ENCODE assay signal across 8 cellular contexts in the genomic region with DNA sequence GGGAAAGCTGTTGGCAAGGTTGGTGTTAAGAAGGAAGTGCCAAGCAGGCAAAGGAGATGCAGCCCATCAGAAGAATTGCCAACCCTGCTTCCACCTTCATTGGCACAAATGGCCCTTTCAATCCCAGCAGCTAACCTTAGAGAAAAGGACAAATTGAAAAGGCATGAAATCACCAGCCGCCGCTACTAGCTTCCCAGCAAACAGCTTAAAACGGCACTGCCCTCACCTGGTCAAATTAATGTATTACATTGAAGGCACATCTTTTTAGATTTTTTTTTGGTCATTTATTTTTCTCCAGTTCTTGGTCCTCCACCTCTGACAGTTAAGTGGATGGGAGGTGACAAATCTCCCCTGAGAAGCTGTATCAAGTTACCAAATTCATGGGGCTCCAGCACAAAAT. TPM values are rescaled to one million over a fixed set of nuclear protein-coding genes. Genes with fewer than 3 reads are reported as not detected.
A peak's percentile ranks its signal among the peaks of the same experiment; 100 is the strongest.
DNase-seq lines count a peak whose midpoint lies in the region; ATAC-seq and TF ChIP-seq lines count a peak whose summit lies in the region.

No MANE protein-coding gene starts in this region.

- H3K4me3 ChIP-seq in GM12864 (ENCODE audit: low read depth, low read length): no peak overlapping the region
- no peak overlapping the region for H3K4me3 ChIP-seq in astrocyte of the spinal cord (ENCODE audit: low read depth, low read length)
- H3K4me3 ChIP-seq in left lung: no peak overlapping the region
- H3K4me3 ChIP-seq in uterus: no peak overlapping the region

- peak; percentile 82 for ATAC-seq in left lung
- ATAC-seq in GM21528 (IDR thresholded peaks at IDR 0.05; ENCODE audit: low FRiP score, unreplicated experiment): no peak
- ATAC-seq in GM21825 (IDR thresholded peaks at IDR 0.05; ENCODE audit: unreplicated experiment): no peak

- H3K36me3 ChIP-seq in left lung (no peaks in the 10 kb centered on the region), uterus (no peaks in the 10 kb centered on the region)

- in situ Hi-C loops in astrocyte of the spinal cord (cut with HindIII; ENCODE audit: low sequenced_read_pairs): no loop called here

- H3K4me1 ChIP-seq in left lung (no peaks in the 10 kb centered on the region), uterus (no peaks in the 10 kb centered on the region)

- peak; percentile 45 for TF ChIP-seq CTCF in GM12864 (IDR thresholded peaks at IDR 0.05; ENCODE audit: low read depth, low read length, missing control alignments)
- TF ChIP-seq CTCF in astrocyte of the spinal cord (IDR thresholded peaks at IDR 0.05; ENCODE audit: low read depth, low read length): peak; percentile 56
- TF ChIP-seq CTCF in left lung (IDR thresholded peaks at IDR 0.05): peak; percentile 16 to 46
- TF ChIP-seq CTCF in uterus (IDR thresholded peaks at IDR 0.05): peak; percentile 18 to 52 (median 28)

- no peak for TF ChIP-seq POLR2A in uterus (IDR thresholded peaks at IDR 0.05)

- H3K27me3 ChIP-seq in left lung (no peaks in the 10 kb centered on the region), uterus (no peaks in the 10 kb centered on the region)

- H3K27ac ChIP-seq in left lung: no peak overlapping the region
- no peak overlapping the region for H3K27ac ChIP-seq in uterus

- no peaks in the 10 kb centered on the region for H3K9me3 ChIP-seq in left lung
- no peaks in the 10 kb centered on the region for H3K9me3 ChIP-seq in uterus

- intact Hi-C loops in left lung (cut with DNase I) (no loop called here), uterus (cut with DNase I; ENCODE audit: low total_unique reads) (no loop called here)

- peak; percentile 51 for DNase-seq in Ammon's horn (ENCODE audit: low spot score)
- DNase-seq in GM12864 (ENCODE audit: low read depth): peak; percentile 10
- DNase-seq in NCI-H774 (lab: John Stamatoyannopoulos, UW): peak; percentile 3
- DNase-seq in astrocyte of the spinal cord (ENCODE audit: low read depth, low spot score): peak; percentile 43
- DNase-seq in left lung: no peak
- no peak for DNase-seq in uterus

RNA-seq across cellular contexts. Expression of gene NHSL2, which starts 51.0 kb away (rescaled TPM):
- total RNA-seq in left lung (10 to 100 TPM in 1 of 2 donors, 1 to 10 TPM in 1; 9.2 to 15.3 TPM), uterus (10 to 100 TPM in 1 of 4 donors, 1 to 10 TPM in 3; 7.6 to 30.8 (median 9.1) TPM)

Comparison
In these comparisons a context has a peak if more than half of its experiments do, and no peak if none do; other contexts are left out.
1. DNase-seq: peak in Ammon's horn (single experiment), GM12864 (single experiment), NCI-H774 (single experiment) and astrocyte of the spinal cord (single experiment); none in left lung (0 of 2) and uterus (0 of 2).
2. Peak in every context shown above with its lines, with median percentiles within 50 percentile points of each other: CTCF ChIP-seq.